14 cellular contexts compared by ENCODE assay signal in genomic region chr1:235317179-235317578, GRCh38. TPM values are rescaled to one million over a fixed set of nuclear protein-coding genes. Genes with fewer than 3 reads are reported as not detected.
DNase-seq lines count a peak whose midpoint lies in the region; ATAC-seq and TF ChIP-seq lines count a peak whose summit lies in the region.
"Had no signal": no experiment of that assay in that cellular context is flagged by ENCODE, and none has a peak within 500 bp of the region (broad histone marks: within the 10 kb centered on the region; RNA-seq: fewer than 3 reads in every experiment).

No MANE protein-coding gene starts in this region.

- in situ Hi-C loops in IMR-90 (cut with MboI; ENCODE audit: low sequenced_read_pairs) = no loop called here

- peaks cover 15% of the 10 kb centered on the region for H3K9me1 ChIP-seq in IMR-90 (ENCODE audit: insufficient read depth, low read length)

- no peak overlapping the region for H3K18ac ChIP-seq in IMR-90 (ENCODE audit: low read depth, low read length)

- no peak overlapping the region for H2BK120ac ChIP-seq in IMR-90 (ENCODE audit: low read depth, low read length)

- H3K4ac ChIP-seq in IMR-90 (ENCODE audit: low read depth, low read length) = no peak overlapping the region

- H2AK5ac ChIP-seq in IMR-90 (ENCODE audit: low read depth, low read length) = no peak overlapping the region

- H3K4me1 ChIP-seq in IMR-90 (ENCODE audit: control insufficient read depth, insufficient read depth, low read length) (peaks cover 4% of the 10 kb centered on the region; the same call in 1 of the 2 replicates), uterus (peaks cover 0 to 11% of the 10 kb centered on the region in 2 donors)

- CTCF ChIA-PET in activated CD8-positive, alpha-beta T cell treated with anti-CD3 and anti-CD28 coated beads for 36 hours (lab: Charles Lee) = interaction anchor here (1.1 to 1.2 kb wide), 3 partner anchors 9 to 41 kb away, joined by 3 to 4 read pairs (median 3); no protein-coding TSS in a partner anchor
- CTCF ChIA-PET in activated CD8-positive, alpha-beta T cell treated with anti-CD3 and anti-CD28 coated beads, Interleukin-2, amount 10 ng/mL, durations not matched to agents 7 days and 5 days (lab: Charles Lee) = interaction anchor here (0.8 kb wide), 1 partner anchor 41 kb away, joined by 3 read pairs; no protein-coding TSS in a partner anchor
- CTCF ChIA-PET in IMR-90 (lab: Yijun Ruan, JAX) = no interaction called here

- H2AFZ ChIP-seq in IMR-90 (replicated peaks; ENCODE audit: low read length, poor library complexity) = no peak overlapping the region

- no peaks in the 10 kb centered on the region for H3K27me3 Mint-ChIP-seq in activated CD8-positive, alpha-beta T cell treated with anti-CD3 and anti-CD28 coated beads for 36 hours
- no peaks in the 10 kb centered on the region for H3K27me3 Mint-ChIP-seq in activated CD8-positive, alpha-beta T cell treated with anti-CD3 and anti-CD28 coated beads, Interleukin-2, amount 10 ng/mL, durations not matched to agents 7 days and 5 days (ENCODE audit: low read depth)
- no peaks in the 10 kb centered on the region for H3K27me3 Mint-ChIP-seq in activated naive CD8-positive, alpha-beta T cell treated with anti-CD3 and anti-CD28 coated beads, Interleukin-2, amount 10 ng/mL, durations not matched to agents 7 days and 5 days
- no peaks in the 10 kb centered on the region for H3K27me3 Mint-ChIP-seq in progenitor cell of endocrine pancreas

- intact Hi-C loops in activated CD8-positive, alpha-beta T cell treated with anti-CD3 and anti-CD28 coated beads for 36 hours (cut with micrococcal nuclease) = no loop called here
- intact Hi-C loops in IMR-90 (cut with micrococcal nuclease) = no loop called here
- intact Hi-C loops in uterus (cut with DNase I; ENCODE audit: low total_unique reads) = no loop called here

- dilution Hi-C loops in IMR-90 (cut with HindIII; ENCODE audit: low sequenced_read_pairs, unreplicated experiment) = no loop called here

- peaks cover 51% of the 10 kb centered on the region for H3K36me3 Mint-ChIP-seq in activated CD8-positive, alpha-beta T cell treated with anti-CD3 and anti-CD28 coated beads for 36 hours (ENCODE audit: low read depth)
- H3K36me3 Mint-ChIP-seq in activated CD8-positive, alpha-beta T cell treated with anti-CD3 and anti-CD28 coated beads, Interleukin-2, amount 10 ng/mL, durations not matched to agents 7 days and 5 days (ENCODE audit: low read depth) = peaks cover 41% of the 10 kb centered on the region
- H3K36me3 Mint-ChIP-seq in activated naive CD8-positive, alpha-beta T cell treated with anti-CD3 and anti-CD28 coated beads, Interleukin-2, amount 10 ng/mL, durations not matched to agents 7 days and 5 days = peaks cover 29% of the 10 kb centered on the region
- H3K36me3 Mint-ChIP-seq in progenitor cell of endocrine pancreas (ENCODE audit: insufficient read depth) = peaks cover 11% of the 10 kb centered on the region

- H3K9me3 Mint-ChIP-seq in activated CD8-positive, alpha-beta T cell treated with anti-CD3 and anti-CD28 coated beads for 36 hours = no peaks in the 10 kb centered on the region
- no peaks in the 10 kb centered on the region for H3K9me3 Mint-ChIP-seq in activated CD8-positive, alpha-beta T cell treated with anti-CD3 and anti-CD28 coated beads, Interleukin-2, amount 10 ng/mL, durations not matched to agents 7 days and 5 days (ENCODE audit: insufficient read depth)
- no peaks in the 10 kb centered on the region for H3K9me3 Mint-ChIP-seq in activated naive CD8-positive, alpha-beta T cell treated with anti-CD3 and anti-CD28 coated beads, Interleukin-2, amount 10 ng/mL, durations not matched to agents 7 days and 5 days
- no peaks in the 10 kb centered on the region for H3K9me3 Mint-ChIP-seq in progenitor cell of endocrine pancreas (ENCODE audit: low read depth)

- no peak overlapping the region for H3K4me2 ChIP-seq in IMR-90 (ENCODE audit: low read depth, low read length)

- no peak for TF ChIP-seq RAD21 in IMR-90 (IDR thresholded peaks at IDR 0.05; ENCODE audit: low read length)

- no peak overlapping the region for H3K9ac ChIP-seq in IMR-90 (ENCODE audit: low read depth, low read length)

- POLR2A ChIA-PET in activated CD8-positive, alpha-beta T cell treated with anti-CD3 and anti-CD28 coated beads for 36 hours (lab: Charles Lee) = interaction anchor here (1.0 to 1.4 kb wide), 2 partner anchors 14 to 18 kb away, joined by 3 to 7 read pairs; no protein-coding TSS in a partner anchor
- POLR2A ChIA-PET in activated CD8-positive, alpha-beta T cell treated with anti-CD3 and anti-CD28 coated beads, Interleukin-2, amount 10 ng/mL, durations not matched to agents 7 days and 5 days (lab: Charles Lee) = no interaction called here
- POLR2A ChIA-PET in IMR-90 (lab: Charles Lee; ENCODE audit: unreplicated experiment) = no interaction called here
- POLR2A ChIA-PET in activated naive CD8-positive, alpha-beta T cell treated with anti-CD3 and anti-CD28 coated beads, Interleukin-2, amount 10 ng/mL, durations not matched to agents 7 days and 5 days (lab: Charles Lee) = interaction anchor here (0.6 kb wide), 1 partner anchor 96 kb away, joined by 3 read pairs; no protein-coding TSS in a partner anchor

- no peak overlapping the region for H2BK5ac ChIP-seq in IMR-90 (ENCODE audit: low read depth, low read length, poor library complexity, severe bottlenecking)

- peak; percentile 71 for ATAC-seq in activated CD8-positive, alpha-beta T cell treated with anti-CD3 and anti-CD28 coated beads for 36 hours
- ATAC-seq in activated CD8-positive, alpha-beta T cell treated with anti-CD3 and anti-CD28 coated beads, Interleukin-2, amount 10 ng/mL, durations not matched to agents 7 days and 5 days = no peak
- ATAC-seq in IMR-90 (ENCODE audit: low read depth) = no peak; the same call in 1 of the 2 replicates
- no peak for ATAC-seq in activated naive CD8-positive, alpha-beta T cell treated with anti-CD3 and anti-CD28 coated beads, Interleukin-2, amount 10 ng/mL, durations not matched to agents 7 days and 5 days (ENCODE audit: low read depth)
- ATAC-seq: gastrocnemius medialis had no signal

- peak overlapping the region; percentile 31 for H3K4me3 Mint-ChIP-seq in activated CD8-positive, alpha-beta T cell treated with anti-CD3 and anti-CD28 coated beads for 36 hours
- no peak overlapping the region for H3K4me3 Mint-ChIP-seq in activated CD8-positive, alpha-beta T cell treated with anti-CD3 and anti-CD28 coated beads, Interleukin-2, amount 10 ng/mL, durations not matched to agents 7 days and 5 days
- peak overlapping the region; percentile 23 for H3K4me3 Mint-ChIP-seq in activated naive CD8-positive, alpha-beta T cell treated with anti-CD3 and anti-CD28 coated beads, Interleukin-2, amount 10 ng/mL, durations not matched to agents 7 days and 5 days
- no peak overlapping the region for H3K4me3 Mint-ChIP-seq in progenitor cell of endocrine pancreas (ENCODE audit: low read depth)

- no peak overlapping the region for H4K8ac ChIP-seq in IMR-90 (ENCODE audit: low read depth in 2 of 2, low read length in 2 of 2)

- H3K4me3 ChIP-seq in IMR-90 (ENCODE audit: insufficient read depth, low read depth, low read length) = no peak overlapping the region
- no peak overlapping the region for H3K4me3 ChIP-seq in uterus
- H3K4me3 ChIP-seq: gastrocnemius medialis, prostate gland had no signal

- H3K14ac ChIP-seq in IMR-90 (replicated peaks; ENCODE audit: low read depth, low read length) = no peak overlapping the region

- H3K27ac ChIP-seq in IMR-90 (ENCODE audit: insufficient read depth, low read length) = no peak overlapping the region
- no peak overlapping the region for H3K27ac ChIP-seq in uterus
- H3K27ac ChIP-seq in caudate nucleus (ENCODE audit: low read depth, low read length) = no peak overlapping the region
- H3K27ac ChIP-seq: gastrocnemius medialis, prostate gland had no signal

- H3K36me3 ChIP-seq in IMR-90 (ENCODE audit: control insufficient read depth, insufficient read depth, low read length) (peaks cover 8% of the 10 kb centered on the region), uterus (no peaks in the 10 kb centered on the region)
- H3K36me3 ChIP-seq: gastrocnemius medialis, prostate gland had no signal

- H3K27me3 ChIP-seq in IMR-90 (ENCODE audit: control insufficient read depth, insufficient read depth, low read length) (no peaks in the 10 kb centered on the region), uterus (no peaks in the 10 kb centered on the region)
- H3K27me3 ChIP-seq: gastrocnemius medialis had no signal

- H2AK9ac ChIP-seq in IMR-90 (replicated peaks; ENCODE audit: low read depth, low read length, poor library complexity) = no peak overlapping the region

- H3K9me3 ChIP-seq in IMR-90 (ENCODE audit: control insufficient read depth, insufficient read depth, low read length) (no peaks in the 10 kb centered on the region), uterus (no peaks in the 10 kb centered on the region)
- H3K9me3 ChIP-seq: gastrocnemius medialis, prostate gland had no signal

- no peak overlapping the region for H2BK15ac ChIP-seq in IMR-90 (ENCODE audit: low read depth, low read length)

- no CpG with 5 or more reads among the region's 1 CpG for WGBS in IMR-90 (ENCODE audit: extremely low coverage in 2 of 2, insufficient read length in 1 of 2), 2 experiments

- H3K27ac Mint-ChIP-seq in activated CD8-positive, alpha-beta T cell treated with anti-CD3 and anti-CD28 coated beads for 36 hours = peak overlapping the region; percentile 88
- no peak overlapping the region for H3K27ac Mint-ChIP-seq in activated CD8-positive, alpha-beta T cell treated with anti-CD3 and anti-CD28 coated beads, Interleukin-2, amount 10 ng/mL, durations not matched to agents 7 days and 5 days
- peak overlapping the region; percentile 18 for H3K27ac Mint-ChIP-seq in activated naive CD8-positive, alpha-beta T cell treated with anti-CD3 and anti-CD28 coated beads, Interleukin-2, amount 10 ng/mL, durations not matched to agents 7 days and 5 days
- peak overlapping the region; percentile 70 for H3K27ac Mint-ChIP-seq in progenitor cell of endocrine pancreas

- peaks cover 3 to 63% of the 10 kb centered on the region in 2 experiments; a peak in 3 of 4 replicates for H3K79me1 ChIP-seq in IMR-90 (ENCODE audit: low read depth in 1 of 2, low read length in 2 of 2)

- H3K56ac ChIP-seq in IMR-90 (ENCODE audit: extremely low read depth, insufficient read depth, low read length) = no peak overlapping the region

- H4K5ac ChIP-seq in IMR-90 (ENCODE audit: low read depth, low read length) = no peak overlapping the region

- TF ChIP-seq POLR2A in IMR-90 (IDR thresholded peaks at IDR 0.05; ENCODE audit: low read depth, low read length) (no peak), uterus (IDR thresholded peaks at IDR 0.05) (no peak)

- peaks cover 77% of the 10 kb centered on the region for H3K4me1 Mint-ChIP-seq in activated CD8-positive, alpha-beta T cell treated with anti-CD3 and anti-CD28 coated beads for 36 hours (ENCODE audit: low read depth)
- peaks cover 76% of the 10 kb centered on the region for H3K4me1 Mint-ChIP-seq in activated CD8-positive, alpha-beta T cell treated with anti-CD3 and anti-CD28 coated beads, Interleukin-2, amount 10 ng/mL, durations not matched to agents 7 days and 5 days (ENCODE audit: low read depth)
- H3K4me1 Mint-ChIP-seq in activated naive CD8-positive, alpha-beta T cell treated with anti-CD3 and anti-CD28 coated beads, Interleukin-2, amount 10 ng/mL, durations not matched to agents 7 days and 5 days = peaks cover 60% of the 10 kb centered on the region
- peaks cover 20% of the 10 kb centered on the region for H3K4me1 Mint-ChIP-seq in progenitor cell of endocrine pancreas (ENCODE audit: low read depth)

- H2BK20ac ChIP-seq in IMR-90 (ENCODE audit: low read depth, low read length) = no peak overlapping the region

- DNase-seq in activated CD8-positive, alpha-beta T cell treated with anti-CD3 and anti-CD28 coated beads for 36 hours = no peak
- no peak for DNase-seq in activated CD8-positive, alpha-beta T cell treated with anti-CD3 and anti-CD28 coated beads, Interleukin-2, amount 10 ng/mL, durations not matched to agents 7 days and 5 days
- DNase-seq in IMR-90 (no peak), progenitor cell of endocrine pancreas (ENCODE audit: low spot score, unreplicated experiment) (no peak), uterus (no peak), caudate nucleus (lab: John Stamatoyannopoulos, UW) (no peak), NCI-H2171 (lab: John Stamatoyannopoulos, UW) (no peak)
- DNase-seq in activated naive CD8-positive, alpha-beta T cell treated with anti-CD3 and anti-CD28 coated beads, Interleukin-2, amount 10 ng/mL, durations not matched to agents 7 days and 5 days = no peak
- DNase-seq: activated gamma-delta T cell treated with Interleukin-2 at 50 U/mL for 16 hours, gastrocnemius medialis, GOT3, MM.1S, NCI-H345 had no signal

- peaks cover 90% of the 10 kb centered on the region for H4K20me1 ChIP-seq in IMR-90 (ENCODE audit: insufficient read depth, low read length)

- peak overlapping the region; percentile 28; the same call in 1 of the 2 replicates for H3K23ac ChIP-seq in IMR-90 (ENCODE audit: low read depth, low read length)

- no peak overlapping the region for H4K91ac ChIP-seq in IMR-90 (ENCODE audit: insufficient read depth, low read depth, low read length)

- TF ChIP-seq CTCF in activated CD8-positive, alpha-beta T cell treated with anti-CD3 and anti-CD28 coated beads for 36 hours (IDR thresholded peaks at IDR 0.05) = no peak
- TF ChIP-seq CTCF in IMR-90 (conservative IDR thresholded peaks at IDR 0.05; ENCODE audit: low read depth, low read length) = no peak
- no peak for TF ChIP-seq CTCF in progenitor cell of endocrine pancreas (IDR thresholded peaks at IDR 0.05; ENCODE audit: unreplicated experiment)
- TF ChIP-seq CTCF in uterus (IDR thresholded peaks at IDR 0.05) = no peak

- BruUV-seq in IMR-90 (replicated peaks; lab: Mats Ljungman, UMichigan) = no TSS peak

RNA-seq across cellular contexts. Expression of gene ARID4B, which starts 10.8 kb away (rescaled TPM):
- total RNA-seq in activated CD8-positive, alpha-beta T cell treated with anti-CD3 and anti-CD28 coated beads for 36 hours = 10 to 100 TPM; 38.8 to 41.9 TPM
- 10 to 100 TPM; 43.3 to 45.7 TPM for total RNA-seq in activated CD8-positive, alpha-beta T cell treated with anti-CD3 and anti-CD28 coated beads, Interleukin-2, amount 10 ng/mL, durations not matched to agents 7 days and 5 days
- total RNA-seq in IMR-90 (2012; rRNA removed) (16.0 and 23.9 TPM in 2 replicates), progenitor cell of endocrine pancreas (66.5 and 68.8 TPM in 2 replicates), uterus (10 to 100 TPM; 21.0 to 69.4 (median 50.4) TPM)
- 7.0 and 8.5 TPM in 2 replicates for polyA plus RNA-seq in IMR-90 (2012; rRNA removed)
- polyA plus RNA-seq in IMR-90 (2012; cell fraction: cytosol; rRNA removed) = 1.0 and 1.3 TPM in 2 replicates
- polyA plus RNA-seq in IMR-90 (2012; cell fraction: nucleus; rRNA removed; ENCODE audit: low replicate concordance) = 2.8 and 17.8 TPM in 2 replicates
- 10 to 100 TPM; 62.3 to 66.6 TPM for total RNA-seq in activated naive CD8-positive, alpha-beta T cell treated with anti-CD3 and anti-CD28 coated beads, Interleukin-2, amount 10 ng/mL, durations not matched to agents 7 days and 5 days

RNA-seq across cellular contexts. Expression of gene GGPS1, which starts 11.2 kb away (rescaled TPM):
- 10 to 100 TPM; 35.4 to 37.8 TPM for total RNA-seq in activated CD8-positive, alpha-beta T cell treated with anti-CD3 and anti-CD28 coated beads for 36 hours
- total RNA-seq in activated CD8-positive, alpha-beta T cell treated with anti-CD3 and anti-CD28 coated beads, Interleukin-2, amount 10 ng/mL, durations not matched to agents 7 days and 5 days = 10 to 100 TPM; 24.5 to 25.9 TPM
- 21.5 and 23.1 TPM in 2 replicates for total RNA-seq in IMR-90 (2012; rRNA removed)
- 11.9 and 16.4 TPM in 2 replicates for polyA plus RNA-seq in IMR-90 (2012; rRNA removed)
- 2.2 TPM in 2 replicates for polyA plus RNA-seq in IMR-90 (2012; cell fraction: cytosol; rRNA removed)
- 0.34 and 5.8 TPM in 2 replicates for polyA plus RNA-seq in IMR-90 (2012; cell fraction: nucleus; rRNA removed; ENCODE audit: low replicate concordance)
- total RNA-seq in activated naive CD8-positive, alpha-beta T cell treated with anti-CD3 and anti-CD28 coated beads, Interleukin-2, amount 10 ng/mL, durations not matched to agents 7 days and 5 days = 10 to 100 TPM; 31.9 to 34.9 TPM
- total RNA-seq in progenitor cell of endocrine pancreas = 43.3 and 50.6 TPM in 2 replicates
- 10 to 100 TPM in 3 of 4 donors, 1 to 10 TPM in 1; 10.0 to 40.2 (median 25.6) TPM for total RNA-seq in uterus

RNA-seq across cellular contexts. Expression of gene TBCE, which starts 50.0 kb away (rescaled TPM):
- total RNA-seq in activated CD8-positive, alpha-beta T cell treated with anti-CD3 and anti-CD28 coated beads for 36 hours = 10 to 100 TPM; 21.8 to 24.0 TPM
- 10 to 100 TPM; 28.1 to 31.9 TPM for total RNA-seq in activated CD8-positive, alpha-beta T cell treated with anti-CD3 and anti-CD28 coated beads, Interleukin-2, amount 10 ng/mL, durations not matched to agents 7 days and 5 days
- total RNA-seq in IMR-90 (2012; rRNA removed) = 26.7 and 33.1 TPM in 2 replicates
- polyA plus RNA-seq in IMR-90 (2012; rRNA removed) = 21.6 and 25.3 TPM in 2 replicates
- 3.6 and 8.4 TPM in 2 replicates for polyA plus RNA-seq in IMR-90 (2012; cell fraction: cytosol; rRNA removed)
- 5.6 and 43.9 TPM in 2 replicates for polyA plus RNA-seq in IMR-90 (2012; cell fraction: nucleus; rRNA removed; ENCODE audit: low replicate concordance)
- 10 to 100 TPM; 29.8 to 30.3 TPM for total RNA-seq in activated naive CD8-positive, alpha-beta T cell treated with anti-CD3 and anti-CD28 coated beads, Interleukin-2, amount 10 ng/mL, durations not matched to agents 7 days and 5 days
- 37.5 and 40.7 TPM in 2 replicates for total RNA-seq in progenitor cell of endocrine pancreas
- 10 to 100 TPM in 3 of 4 donors, 1 to 10 TPM in 1; 9.7 to 34.5 (median 19.6) TPM for total RNA-seq in uterus

Comparison
In these comparisons a context has a peak if more than half of its experiments do, and no peak if none do; other contexts are left out.
1. H3K4me3 Mint-ChIP-seq: peak in activated CD8-positive, alpha-beta T cell treated with anti-CD3 and anti-CD28 coated beads for 36 hours (single experiment) and activated naive CD8-positive, alpha-beta T cell treated with anti-CD3 and anti-CD28 coated beads, Interleukin-2, amount 10 ng/mL, durations not matched to agents 7 days and 5 days (single experiment); none in activated CD8-positive, alpha-beta T cell treated with anti-CD3 and anti-CD28 coated beads, Interleukin-2, amount 10 ng/mL, durations not matched to agents 7 days and 5 days (single experiment) and progenitor cell of endocrine pancreas (single experiment).
2. POLR2A ChIA-PET loops: an anchor here in activated CD8-positive, alpha-beta T cell treated with anti-CD3 and anti-CD28 coated beads for 36 hours (1.0 to 1.4 kb wide) and activated naive CD8-positive, alpha-beta T cell treated with anti-CD3 and anti-CD28 coated beads, Interleukin-2, amount 10 ng/mL, durations not matched to agents 7 days and 5 days (0.6 kb wide); none called in activated CD8-positive, alpha-beta T cell treated with anti-CD3 and anti-CD28 coated beads, Interleukin-2, amount 10 ng/mL, durations not matched to agents 7 days and 5 days and IMR-90.